ENCODE assay signal across 13 cellular contexts in the genomic region with DNA sequence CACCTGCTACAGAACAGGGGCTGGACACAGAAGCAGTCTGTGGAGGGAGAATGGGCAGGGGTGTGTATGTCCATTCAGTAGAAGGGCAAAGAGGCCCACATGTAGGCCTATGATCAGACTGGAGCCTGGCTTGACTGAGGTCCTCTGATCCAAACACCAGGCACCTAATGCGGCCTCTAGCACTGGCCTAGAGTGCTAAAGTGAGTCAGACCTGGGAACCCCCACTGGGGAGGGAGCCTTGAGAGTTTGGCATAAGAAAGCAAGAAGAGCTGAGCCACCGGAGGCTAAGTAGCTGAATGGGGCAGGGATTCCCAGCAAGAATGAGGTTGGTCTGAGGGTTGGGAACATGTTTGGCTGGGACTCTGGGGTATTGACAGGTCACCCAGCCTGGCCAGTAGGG. TPM values are rescaled to one million over a fixed set of nuclear protein-coding genes. Genes with fewer than 3 reads are reported as not detected.
DNase-seq lines count a peak whose midpoint lies in the region; ATAC-seq and TF ChIP-seq lines count a peak whose summit lies in the region.
"Not testable (repeated sequence)": the region's sequence is repeated elsewhere in the genome, so short reads cannot be mapped to it uniquely, and the experiment has no call there.
"Had no signal": no experiment of that assay in that cellular context is flagged by ENCODE, and none has a peak within 500 bp of the region (broad histone marks: within the 10 kb centered on the region; RNA-seq: fewer than 3 reads in every experiment).

No MANE protein-coding gene starts in this region.

- H3K23ac ChIP-seq in H9 (ENCODE audit: insufficient read length, low read depth, low read length): not testable (repeated sequence)

- not testable (repeated sequence) for H3K4ac ChIP-seq in H9 (ENCODE audit: low read depth, low read length)

- not testable (repeated sequence) for H3K4me3 ChIP-seq in mammary epithelial cell (replicated peaks in 1 of 3; ENCODE audit: insufficient read depth in 1 of 3, low read depth in 2 of 3, low read length in 3 of 3); fibroblast of pulmonary artery (replicated peaks; ENCODE audit: low read depth, low read length); left lung; upper lobe of right lung

- H3K79me2 ChIP-seq in H9 (ENCODE audit: insufficient read depth, low read length); mammary epithelial cell (ENCODE audit: insufficient read depth, low read length): not testable (repeated sequence)

- not testable (repeated sequence) for H2AFZ ChIP-seq in H9 (ENCODE audit: low read length); mammary epithelial cell (ENCODE audit: low read depth, low read length)

- not testable (repeated sequence) for H3K27me3 ChIP-seq in H9 (ENCODE audit: insufficient read depth, low read length); mammary epithelial cell (ENCODE audit: insufficient read depth, low read length); left lung; upper lobe of right lung

- H2BK120ac ChIP-seq in H9 (ENCODE audit: low read depth, low read length, poor library complexity, severe bottlenecking): not testable (repeated sequence)

- H3K36me3 Mint-ChIP-seq in H9 (ENCODE audit: insufficient read depth in 1 of 3, low read depth in 3 of 3); activated CD4-positive, alpha-beta T cell treated with anti-CD3 and anti-CD28 coated beads for 36 hours (ENCODE audit: low read depth); osteocyte (ENCODE audit: unreplicated experiment): not testable (repeated sequence)

- ATAC-seq in activated CD4-positive, alpha-beta T cell treated with anti-CD3 and anti-CD28 coated beads for 36 hours: peak; percentile 71
- ATAC-seq in left lung (peak; percentile 40), upper lobe of right lung (peak; percentile 39)

- H3K9me3 Mint-ChIP-seq in H9; activated CD4-positive, alpha-beta T cell treated with anti-CD3 and anti-CD28 coated beads for 36 hours (ENCODE audit: low read depth); osteocyte (ENCODE audit: unreplicated experiment): not testable (repeated sequence)

- H4K8ac ChIP-seq in H9 (replicated peaks; ENCODE audit: insufficient read length, low read depth, low read length): not testable (repeated sequence)

- not testable (repeated sequence) for H2BK15ac ChIP-seq in H9 (ENCODE audit: low read depth, low read length)

- not testable (repeated sequence) for H3T11ph ChIP-seq in H9 (ENCODE audit: low read length)

- not testable (repeated sequence) for H3K27me3 Mint-ChIP-seq in H9 (ENCODE audit: low read depth); activated CD4-positive, alpha-beta T cell treated with anti-CD3 and anti-CD28 coated beads for 36 hours; osteocyte (ENCODE audit: unreplicated experiment)

- not testable (repeated sequence) for H3K27ac ChIP-seq in H9 (ENCODE audit: insufficient read length, low read depth, low read length); mammary epithelial cell (ENCODE audit: insufficient read depth, low read depth, low read length); left lung; upper lobe of right lung

- no CpG with 5 or more reads among the region's 2 CpGs for WGBS in H9 (ENCODE audit: extremely low coverage, insufficient read length, low lambda C conversion rate)
- WGBS in mammary epithelial cell (ENCODE audit: low coverage, missing lambda C conversion rate): 61% methylated on average over 2 of the region's 2 CpGs

- H2BK20ac ChIP-seq in H9 (ENCODE audit: low read depth, low read length, poor library complexity, severe bottlenecking): not testable (repeated sequence)

- TF ChIP-seq CTCF in H9 (conservative IDR thresholded peaks at IDR 0.05); mammary epithelial cell (conservative IDR thresholded peaks at IDR 0.05 in 1 of 2, IDR thresholded peaks at IDR 0.05 in 1 of 2; ENCODE audit: extremely low read depth in 1 of 2, insufficient read depth in 1 of 2, low read depth in 1 of 2, low read length in 2 of 2); fibroblast of pulmonary artery (IDR thresholded peaks at IDR 0.05; ENCODE audit: low read length, missing control alignments); left lung (IDR thresholded peaks at IDR 0.05); osteocyte (IDR thresholded peaks at IDR 0.05); upper lobe of right lung (IDR thresholded peaks at IDR 0.05): not testable (repeated sequence)

- in situ Hi-C loops in mammary epithelial cell (cut with MboI; ENCODE audit: low sequenced_read_pairs in 2 of 2): not testable (repeated sequence)

- H3K4me2 ChIP-seq in H9 (ENCODE audit: insufficient read depth, insufficient read length, low read length); mammary epithelial cell (ENCODE audit: insufficient read depth, low read depth, low read length): not testable (repeated sequence)

- H4K91ac ChIP-seq in H9 (ENCODE audit: insufficient read length, low read depth, low read length): not testable (repeated sequence)

- peaks cover 32 to 33% of the 10 kb centered on the region in 2 experiments for H3K4me1 Mint-ChIP-seq in H9
- not testable (repeated sequence) for H3K4me1 Mint-ChIP-seq in activated CD4-positive, alpha-beta T cell treated with anti-CD3 and anti-CD28 coated beads for 36 hours; osteocyte (ENCODE audit: unreplicated experiment)

- H4K20me1 ChIP-seq in H9 (ENCODE audit: control insufficient read depth, insufficient read depth, insufficient read length); mammary epithelial cell (ENCODE audit: insufficient read depth, low read length): not testable (repeated sequence)

- H3K23me2 ChIP-seq in H9 (ENCODE audit: insufficient read length, low read depth, low read length, poor library complexity, severe bottlenecking): not testable (repeated sequence)

- H3K18ac ChIP-seq in H9 (ENCODE audit: insufficient read length, low read depth, low read length): not testable (repeated sequence)

- not testable (repeated sequence) for H3K9ac ChIP-seq in H9 (ENCODE audit: extremely low read depth, insufficient read length, low read length); mammary epithelial cell (ENCODE audit: insufficient read depth, low read length)

- intact Hi-C loops in activated CD4-positive, alpha-beta T cell treated with anti-CD3 and anti-CD28 coated beads for 36 hours (cut with DNase I, micrococcal nuclease): loop anchor here in 1 of 2 experiments (5.0 to 10.0 kb wide), 2 partner anchors 46 to 223 kb away; no protein-coding TSS in a partner anchor
- intact Hi-C loops in mammary epithelial cell (cut with micrococcal nuclease); left lung (cut with DNase I); upper lobe of right lung (cut with DNase I): not testable (repeated sequence)

- not testable (repeated sequence) for H3K4me1 ChIP-seq in H9 (ENCODE audit: insufficient read depth, low read length); mammary epithelial cell (ENCODE audit: insufficient read depth, low read length); left lung; upper lobe of right lung

- peak overlapping the region in 1 of 3 experiments; percentile 87; a peak in 2 of 7 replicates for H3K27ac Mint-ChIP-seq in H9
- not testable (repeated sequence) for H3K27ac Mint-ChIP-seq in activated CD4-positive, alpha-beta T cell treated with anti-CD3 and anti-CD28 coated beads for 36 hours; osteocyte (ENCODE audit: unreplicated experiment)

- not testable (repeated sequence) for H2AK5ac ChIP-seq in H9 (ENCODE audit: insufficient read length, low read length)

- dilution Hi-C loops in mammary epithelial cell (cut with HindIII; ENCODE audit: low sequenced_read_pairs): not testable (repeated sequence)

- not testable (repeated sequence) for H3K9me3 ChIP-seq in H9 (ENCODE audit: control insufficient read depth, low read depth, low read length); mammary epithelial cell (replicated peaks; ENCODE audit: insufficient read depth, low read length); left lung; upper lobe of right lung

- H2BK12ac ChIP-seq in H9 (ENCODE audit: insufficient read length, low read depth, low read length): not testable (repeated sequence)

- POLR2A ChIA-PET in activated CD4-positive, alpha-beta T cell treated with anti-CD3 and anti-CD28 coated beads for 36 hours (lab: Charles Lee): not testable (repeated sequence)

- not testable (repeated sequence) for BruUV-seq in mammary epithelial cell (replicated peaks; lab: Mats Ljungman, UMichigan)

- CTCF ChIA-PET in activated CD4-positive, alpha-beta T cell treated with anti-CD3 and anti-CD28 coated beads for 36 hours (lab: Charles Lee); mammary epithelial cell (lab: Charles Lee; ENCODE audit: low non-redundant PET): not testable (repeated sequence)

- DNase-seq in ELF-1 (ENCODE audit: low read depth, low spot score) (peak; percentile 73), H9 (peak; percentile 70), mammary epithelial cell (peak; percentile 20), fibroblast of pulmonary artery (ENCODE audit: low read depth) (peak; percentile 14), osteocyte (ENCODE audit: extremely low spot score, unreplicated experiment) (peak; percentile 74)
- DNase-seq in activated CD4-positive, alpha-beta T cell treated with anti-CD3 and anti-CD28 coated beads for 36 hours; left lung; upper lobe of right lung: not testable (repeated sequence)

- not testable (repeated sequence) for H3K4me3 Mint-ChIP-seq in H9; activated CD4-positive, alpha-beta T cell treated with anti-CD3 and anti-CD28 coated beads for 36 hours; osteocyte (ENCODE audit: unreplicated experiment)

- H3K36me3 ChIP-seq in mammary epithelial cell (ENCODE audit: insufficient read depth, low read length); left lung; upper lobe of right lung: not testable (repeated sequence)

- H2BK5ac ChIP-seq in H9 (ENCODE audit: insufficient read length, low read length): not testable (repeated sequence)

- H4K5ac ChIP-seq in H9 (ENCODE audit: insufficient read length, low read depth, low read length): not testable (repeated sequence)

- H3K79me1 ChIP-seq in H9 (ENCODE audit: insufficient read depth, low read depth, low read length, poor library complexity, severe bottlenecking): not testable (repeated sequence)

- H3K14ac ChIP-seq in H9 (ENCODE audit: insufficient read depth, low read length): not testable (repeated sequence)

- H3K56ac ChIP-seq in H9 (ENCODE audit: insufficient read length, low read depth, low read length): not testable (repeated sequence)

RNA-seq across cellular contexts. Expression of a gene that starts 9.6 kb away (rescaled TPM):
- total RNA-seq in H9 (2021) (4.5 and 4.7 TPM in 2 replicates), mammary epithelial cell (10 to 100 TPM in 1 of 2 donors, 1 to 10 TPM in 1; 8.1 to 15.8 TPM), left lung (10 to 100 TPM in 1 of 2 donors, 1 to 10 TPM in 1; 1.3 to 33.7 TPM), osteocyte (not detected in 2 replicates), upper lobe of right lung (9.8 TPM)
- total RNA-seq in activated CD4-positive, alpha-beta T cell treated with anti-CD3 and anti-CD28 coated beads for 36 hours: not detected
- 3.4 TPM for polyA plus RNA-seq in mammary epithelial cell
- not detected for polyA minus RNA-seq in mammary epithelial cell
- total RNA-seq: CD8-positive, alpha-beta memory T cell had no signal
- polyA plus RNA-seq: CD8-positive, alpha-beta memory T cell had no signal

RNA-seq across cellular contexts. Expression of a gene that starts 15.3 kb away (rescaled TPM):
- total RNA-seq in H9 (2021) (not detected in 2 replicates), mammary epithelial cell (under 1 TPM; 0.17 to 0.96 TPM), left lung (1 to 10 TPM in 1 of 2 donors, not detected in 1; 2.4 TPM), osteocyte (not detected in 2 replicates), upper lobe of right lung (2.5 TPM)
- 1 to 10 TPM; 2.3 to 2.8 TPM for total RNA-seq in activated CD4-positive, alpha-beta T cell treated with anti-CD3 and anti-CD28 coated beads for 36 hours
- not detected for polyA plus RNA-seq in mammary epithelial cell
- not detected for polyA minus RNA-seq in mammary epithelial cell
- total RNA-seq: CD8-positive, alpha-beta memory T cell had no signal

RNA-seq across cellular contexts. Expression of a gene that starts 22.9 kb away (rescaled TPM):
- total RNA-seq in H9 (2021): 177 and 185 TPM in 2 replicates
- 100 to 1,000 TPM in 1 of 2 experiments, 10 to 100 TPM in 1; 91.3 to 118 TPM for total RNA-seq in activated CD4-positive, alpha-beta T cell treated with anti-CD3 and anti-CD28 coated beads for 36 hours
- 100 to 1,000 TPM in 1 of 2 donors, 10 to 100 TPM in 1; 70.3 to 131 TPM for total RNA-seq in mammary epithelial cell
- 137 TPM for polyA plus RNA-seq in mammary epithelial cell
- 38.7 TPM for polyA minus RNA-seq in mammary epithelial cell
- 100 to 1,000 TPM; 104 to 132 TPM for total RNA-seq in left lung
- total RNA-seq in osteocyte: 108 and 113 TPM in 2 replicates
- 88.7 TPM for total RNA-seq in upper lobe of right lung

RNA-seq across cellular contexts. Expression of a gene that starts 28.6 kb away (rescaled TPM):
- 0.22 and 0.24 TPM in 2 replicates for total RNA-seq in H9 (2021)
- total RNA-seq in activated CD4-positive, alpha-beta T cell treated with anti-CD3 and anti-CD28 coated beads for 36 hours: not detected
- 1 to 10 TPM; 1.8 to 4.6 TPM for total RNA-seq in mammary epithelial cell
- 0.31 TPM for polyA plus RNA-seq in mammary epithelial cell
- polyA minus RNA-seq in mammary epithelial cell: not detected
- under 1 TPM in 1 of 2 donors, not detected in 1; 0.55 TPM for total RNA-seq in left lung
- total RNA-seq in osteocyte: not detected in 2 replicates
- 1.1 TPM for total RNA-seq in upper lobe of right lung
- total RNA-seq: CD8-positive, alpha-beta memory T cell; NCI-H460; PC-3 had no signal
- polyA plus RNA-seq: CD8-positive, alpha-beta memory T cell had no signal

RNA-seq across cellular contexts. Expression of a gene that starts 53.9 kb away (rescaled TPM):
- total RNA-seq in H9 (2021) (not detected in 2 replicates), mammary epithelial cell (not detected), left lung (not detected), osteocyte (not detected in 2 replicates), upper lobe of right lung (not detected)
- total RNA-seq in activated CD4-positive, alpha-beta T cell treated with anti-CD3 and anti-CD28 coated beads for 36 hours: not detected
- not detected for polyA plus RNA-seq in mammary epithelial cell
- not detected for polyA minus RNA-seq in mammary epithelial cell
- total RNA-seq: Calu3; CD8-positive, alpha-beta memory T cell; HT-29; NCI-H460; PC-3 had no signal
- polyA plus RNA-seq: CD8-positive, alpha-beta memory T cell had no signal
